Comparison of ENCODE assay signal across 25 cellular contexts in the genomic region with DNA sequence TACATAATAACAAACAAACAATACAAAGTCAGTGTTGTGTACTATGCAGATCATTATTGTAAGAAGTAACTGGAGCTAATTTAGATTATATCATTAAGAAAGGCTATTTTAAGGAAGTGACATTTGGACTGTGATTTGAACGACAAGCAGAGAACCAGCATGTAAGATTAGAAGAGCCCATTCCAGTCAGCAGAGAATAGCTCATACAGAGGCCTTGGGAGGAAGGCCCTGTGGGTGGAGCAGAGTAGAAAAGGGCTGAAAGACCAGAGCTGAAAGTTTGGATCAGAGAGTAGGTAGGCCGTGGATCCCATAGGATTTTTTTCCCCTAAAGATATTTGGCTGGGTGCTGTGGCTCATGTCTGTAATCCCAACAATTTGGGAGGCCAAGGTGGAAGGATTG.
"Had no signal": no experiment of that assay in that cellular context is flagged by ENCODE, and none has a peak within 500 bp of the region (broad histone marks: within the 10 kb centered on the region; RNA-seq: fewer than 3 reads in every experiment).

No MANE protein-coding gene starts in this region.

- H3K9me3 ChIP-seq: neutrophil, pancreas, prostate gland, right lobe of liver, sigmoid colon, stomach, thoracic aorta, thyroid gland, tibial nerve, upper lobe of left lung, vagina had no signal

- H3K27ac Mint-ChIP-seq: naive thymus-derived CD4-positive, alpha-beta T cell; natural killer cell; nephron; stimulated activated effector memory CD8-positive, alpha-beta T cell treated with anti-CD3 and anti-CD28 coated beads, Interleukin-12 subunit alpha, Interleukin-12 subunit beta, amount 100 ng/mL, for 72 hours; stimulated activated naive B cell treated with anti-CD40 and anti-IgM and Interleukin-4, amounts not matched to agents 10 μg/mL and 1 μg/mL and 100 μg/mL, for 72 hours; stimulated activated naive CD8-positive, alpha-beta T cell treated with anti-CD3 and anti-CD28 coated beads, Interleukin-15, Interleukin-2, amounts not matched to agents 100 ng/mL and 50 ng/mL, for 24 hours had no signal

- H3K27me3 Mint-ChIP-seq: stimulated activated naive B cell treated with anti-CD40 and anti-IgM and Interleukin-4, amounts not matched to agents 10 μg/mL and 1 μg/mL and 100 μg/mL, for 72 hours; stimulated activated naive CD8-positive, alpha-beta T cell treated with anti-CD3 and anti-CD28 coated beads, Interleukin-15, Interleukin-2, amounts not matched to agents 100 ng/mL and 50 ng/mL, for 24 hours had no signal

- H3K27me3 ChIP-seq: pancreas, right lobe of liver, sigmoid colon, stomach, thyroid gland, tibial nerve, upper lobe of left lung, vagina had no signal

- H3K4me1 ChIP-seq: prostate gland, right lobe of liver, stomach, thyroid gland, tibial nerve, upper lobe of left lung, vagina had no signal

- ATAC-seq: naive thymus-derived CD4-positive, alpha-beta T cell; natural killer cell; right lobe of liver; stimulated activated effector memory CD8-positive, alpha-beta T cell treated with anti-CD3 and anti-CD28 coated beads, Interleukin-12 subunit alpha, Interleukin-12 subunit beta, amount 100 ng/mL, for 72 hours; stimulated activated naive B cell treated with anti-CD40 and anti-IgM and Interleukin-4, amounts not matched to agents 10 μg/mL and 1 μg/mL and 100 μg/mL, for 72 hours had no signal

- H3K9me3 Mint-ChIP-seq: natural killer cell; nephron; stimulated activated effector memory CD8-positive, alpha-beta T cell treated with anti-CD3 and anti-CD28 coated beads, Interleukin-12 subunit alpha, Interleukin-12 subunit beta, amount 100 ng/mL, for 72 hours; stimulated activated naive CD8-positive, alpha-beta T cell treated with anti-CD3 and anti-CD28 coated beads, Interleukin-15, Interleukin-2, amounts not matched to agents 100 ng/mL and 50 ng/mL, for 24 hours had no signal

- H3K4me1 Mint-ChIP-seq: nephron had no signal

- H3K27ac ChIP-seq: neutrophil, pancreas, prostate gland, right lobe of liver, sigmoid colon, stomach, thoracic aorta, thyroid gland, tibial nerve, upper lobe of left lung, vagina had no signal

- DNase-seq: naive thymus-derived CD4-positive, alpha-beta T cell; natural killer cell; nucleus accumbens; pancreas; right lobe of liver; sigmoid colon; small intestine; stimulated activated CD4-positive, alpha-beta T cell treated with anti-CD3 and anti-CD28 coated beads, Interleukin-15, amount 100 ng/mL, for 24 hours; stimulated activated CD4-positive, alpha-beta T cell treated with anti-CD3 and anti-CD28 coated beads, Interleukin-2, amount 100 ng/mL, for 24 hours; stimulated activated CD4-positive, alpha-beta T cell treated with anti-CD3 and anti-CD28 coated beads, Interleukin-2, amount 100 ng/mL, for 48 hours; stimulated activated CD4-positive, alpha-beta T cell treated with anti-CD3 and anti-CD28 coated beads, Interleukin-4, amount 100 ng/mL, for 24 hours; stimulated activated naive B cell treated with anti-CD40 and anti-IgM and Interleukin-4, amounts not matched to agents 10 μg/mL and 1 μg/mL and 100 μg/mL, for 72 hours; stimulated activated naive CD4-positive, alpha-beta T cell treated with Interleukin-2 at 50 U/mL for 16 hours; stomach; thyroid gland; trophoblast cell; upper lobe of left lung had no signal

- H3K36me3 Mint-ChIP-seq: stimulated activated effector memory CD8-positive, alpha-beta T cell treated with anti-CD3 and anti-CD28 coated beads, Interleukin-12 subunit alpha, Interleukin-12 subunit beta, amount 100 ng/mL, for 72 hours had no signal

- H3K4me3 Mint-ChIP-seq: naive thymus-derived CD4-positive, alpha-beta T cell; natural killer cell; nephron; stimulated activated effector memory CD8-positive, alpha-beta T cell treated with anti-CD3 and anti-CD28 coated beads, Interleukin-12 subunit alpha, Interleukin-12 subunit beta, amount 100 ng/mL, for 72 hours; stimulated activated naive B cell treated with anti-CD40 and anti-IgM and Interleukin-4, amounts not matched to agents 10 μg/mL and 1 μg/mL and 100 μg/mL, for 72 hours; stimulated activated naive CD8-positive, alpha-beta T cell treated with anti-CD3 and anti-CD28 coated beads, Interleukin-15, Interleukin-2, amounts not matched to agents 100 ng/mL and 50 ng/mL, for 24 hours had no signal

- H3K4me3 ChIP-seq: pancreas, prostate gland, right lobe of liver, sigmoid colon, stomach, thoracic aorta, thyroid gland, tibial nerve, upper lobe of left lung, vagina had no signal

- H3K36me3 ChIP-seq: neutrophil, pancreas, prostate gland, right lobe of liver, sigmoid colon, stomach, thoracic aorta, thyroid gland, tibial nerve, upper lobe of left lung, vagina had no signal
